In genomic region chr5:150611026-150611425, GRCh38 we compare ENCODE assay signal across 28 cellular contexts. TPM values are rescaled to one million over a fixed set of nuclear protein-coding genes. Genes with fewer than 3 reads are reported as not detected.
A peak's percentile ranks its signal among the peaks of the same experiment; 100 is the strongest.
DNase-seq lines count a peak whose midpoint lies in the region; ATAC-seq and TF ChIP-seq lines count a peak whose summit lies in the region.
"Had no signal": no experiment of that assay in that cellular context is flagged by ENCODE, and none has a peak within 500 bp of the region (broad histone marks: within the 10 kb centered on the region; RNA-seq: fewer than 3 reads in every experiment).

No MANE protein-coding gene starts in this region.

- intact Hi-C loops in heart left ventricle (cut with DNase I) = loop anchor here in 2 of 10 donors (5.0 kb wide), 1 partner anchor 36 kb away; no protein-coding TSS in a partner anchor

- H3K27me3 ChIP-seq in heart left ventricle = no peaks in the 10 kb centered on the region
- H3K27me3 ChIP-seq in tibial nerve = no peaks in the 10 kb centered on the region
- H3K27me3 ChIP-seq: cardiac muscle cell had no signal

- H3K36me3 ChIP-seq in heart left ventricle = no peaks in the 10 kb centered on the region
- H3K36me3 ChIP-seq in tibial nerve = no peaks in the 10 kb centered on the region
- H3K36me3 ChIP-seq: cardiac muscle cell had no signal

- no peak for TF ChIP-seq EP300 in tibial nerve (IDR thresholded peaks at IDR 0.05)

- no peak for TF ChIP-seq POLR2A in heart left ventricle (IDR thresholded peaks at IDR 0.05)
- TF ChIP-seq POLR2A in tibial nerve (IDR thresholded peaks at IDR 0.05) = no peak

- H3K4me3 ChIP-seq in heart left ventricle = no peak overlapping the region
- no peak overlapping the region for H3K4me3 ChIP-seq in tibial nerve
- H3K4me3 ChIP-seq: cardiac muscle cell, SK-N-MC, smooth muscle cell had no signal

- DNase-seq in heart left ventricle (peak in 2 of 5 donors; percentile 25 to 28), tibial nerve (ENCODE audit: low spot score in 2 of 2) (no peak), islet precursor cell (no peak)
- no peak for DNase-seq in stimulated activated CD4-positive, alpha-beta T cell treated with anti-CD3 and anti-CD28 coated beads, Interleukin-1b, Interleukin-23, amount 100 ng/mL, for 48 hours
- DNase-seq: activated CD4-positive, alpha-beta T cell treated with anti-CD3 and anti-CD28 coated beads, Interleukin-2, amount 50 U/mL, for 48 hours; activated CD4-positive, CD25-positive, alpha-beta regulatory T cell; activated CD8-positive, alpha-beta memory T cell treated with anti-CD3 and anti-CD28 coated beads, Interleukin-2, amount 50 U/mL, for 48 hours; C1 segment of cervical spinal cord; Caco-2; dermis blood vessel endothelial cell; KBM-7; naive thymus-derived CD4-positive, alpha-beta T cell; NCI-H2081 treated with DMSO at 0.1 percent for 48 hours; NCI-H446; NCI-H774; occipital lobe; RPMI8226; stimulated activated CD4-positive, alpha-beta T cell treated with anti-CD3 and anti-CD28 coated beads, Interleukin-2, amount 100 ng/mL, for 24 hours had no signal

- H3K27ac Mint-ChIP-seq in nephron = peak overlapping the region in 2 of 3 experiments; percentile 24 to 58
- H3K27ac Mint-ChIP-seq: activated naive CD4-positive, alpha-beta T cell treated with anti-CD3 and anti-CD28 coated beads, Interleukin-2, amount 50 U/mL, for 24 hours; activated T-helper 17 cell treated with anti-CD3 and anti-CD28 coated beads, Interleukin-2, amount 50 U/mL, for 72 hours had no signal

- peaks cover 66% of the 10 kb centered on the region for H3K4me1 Mint-ChIP-seq in nephron
- H3K4me1 Mint-ChIP-seq: activated naive CD4-positive, alpha-beta T cell treated with anti-CD3 and anti-CD28 coated beads, Interleukin-2, amount 50 U/mL, for 24 hours; activated T-helper 17 cell treated with anti-CD3 and anti-CD28 coated beads, Interleukin-2, amount 50 U/mL, for 72 hours; naive thymus-derived CD4-positive, alpha-beta T cell had no signal

- H3K4me1 ChIP-seq in heart left ventricle (peaks cover 28 to 94% (median 76%) of the 10 kb centered on the region in 12 donors), tibial nerve (peaks cover 0 to 54% (median 31%) of the 10 kb centered on the region in 4 donors)

- peaks cover 4% of the 10 kb centered on the region for H3K27me3 Mint-ChIP-seq in nephron (ENCODE audit: low read depth)
- H3K27me3 Mint-ChIP-seq: activated naive CD4-positive, alpha-beta T cell treated with anti-CD3 and anti-CD28 coated beads, Interleukin-2, amount 50 U/mL, for 24 hours had no signal

- H3K36me3 Mint-ChIP-seq in nephron (ENCODE audit: low read depth) = peaks cover 10% of the 10 kb centered on the region
- H3K36me3 Mint-ChIP-seq: activated naive CD4-positive, alpha-beta T cell treated with anti-CD3 and anti-CD28 coated beads, Interleukin-2, amount 50 U/mL, for 24 hours; naive thymus-derived CD4-positive, alpha-beta T cell had no signal

- WGBS in heart left ventricle, 4 donors = 43 to 59% (median 47%) methylated on average over 6 of the region's 6 CpGs
- WGBS in tibial nerve, 2 donors = 54 to 55% methylated on average over 6 of the region's 6 CpGs

- no peak for TF ChIP-seq CTCF in heart left ventricle (IDR thresholded peaks at IDR 0.05)
- no peak for TF ChIP-seq CTCF in nephron (IDR thresholded peaks at IDR 0.05; ENCODE audit: unreplicated experiment in 3 of 3)
- TF ChIP-seq CTCF in tibial nerve (IDR thresholded peaks at IDR 0.05) = no peak

- peak; percentile 9 to 37 (median 16) for ATAC-seq in heart left ventricle
- no peak for ATAC-seq in HG03045 (IDR thresholded peaks at IDR 0.05; ENCODE audit: unreplicated experiment)
- ATAC-seq: activated T-helper 17 cell treated with anti-CD3 and anti-CD28 coated beads, Interleukin-2, amount 50 U/mL, for 72 hours; naive thymus-derived CD4-positive, alpha-beta T cell had no signal

- H3K9me3 ChIP-seq in heart left ventricle (no peaks in the 10 kb centered on the region), tibial nerve (no peaks in the 10 kb centered on the region)
- H3K9me3 ChIP-seq: Caco-2 had no signal

- H3K9me3 Mint-ChIP-seq in nephron = no peaks in the 10 kb centered on the region
- H3K9me3 Mint-ChIP-seq: activated naive CD4-positive, alpha-beta T cell treated with anti-CD3 and anti-CD28 coated beads, Interleukin-2, amount 50 U/mL, for 24 hours; activated T-helper 17 cell treated with anti-CD3 and anti-CD28 coated beads, Interleukin-2, amount 50 U/mL, for 72 hours; naive thymus-derived CD4-positive, alpha-beta T cell had no signal

- no peak overlapping the region for H3K4me3 Mint-ChIP-seq in nephron
- H3K4me3 Mint-ChIP-seq: activated naive CD4-positive, alpha-beta T cell treated with anti-CD3 and anti-CD28 coated beads, Interleukin-2, amount 50 U/mL, for 24 hours; activated T-helper 17 cell treated with anti-CD3 and anti-CD28 coated beads, Interleukin-2, amount 50 U/mL, for 72 hours; naive thymus-derived CD4-positive, alpha-beta T cell had no signal

- peak overlapping the region; percentile 76 for H3K27ac ChIP-seq in cingulate gyrus (ENCODE audit: low read depth, low read length)
- H3K27ac ChIP-seq in heart left ventricle = peak overlapping the region; percentile 82 to 100 (median 94)
- peak overlapping the region; percentile 13 to 83 (median 72) for H3K27ac ChIP-seq in tibial nerve
- H3K27ac ChIP-seq: SK-N-MC had no signal

RNA-seq across cellular contexts. Expression of gene SYNPO, which starts 29.4 kb away (rescaled TPM):
- 100 to 1,000 TPM; 444 to 782 (median 590) TPM for total RNA-seq in heart left ventricle
- polyA plus RNA-seq in heart left ventricle = 100 to 1,000 TPM; 304 to 791 TPM
- total RNA-seq in tibial nerve = 10 to 100 TPM; 58.4 to 71.5 (median 63.5) TPM
- total RNA-seq: T-helper 1 cell treated with Interleukin-12 subunit alpha and Interleukin-12 subunit beta and Interleukin-4 antibody, amounts not matched to agents 30 ng/mL and 1 ng/mL, for 36 hours had no signal
- polyA plus RNA-seq: naive thymus-derived CD4-positive, alpha-beta T cell had no signal

RNA-seq across cellular contexts. Expression of gene MYOZ3, which starts 50.0 kb away (rescaled TPM):
- total RNA-seq in heart left ventricle = 10 to 100 TPM in 1 of 9 donors, 1 to 10 TPM in 8; 1.8 to 10.2 (median 5.1) TPM
- 1 to 10 TPM; 1.2 to 4.6 TPM for polyA plus RNA-seq in heart left ventricle
- 1 to 10 TPM in 3 of 4 donors, under 1 TPM in 1; 0.30 to 9.0 (median 4.6) TPM for total RNA-seq in tibial nerve
- total RNA-seq: Caco-2; MCF 10A; naive thymus-derived CD4-positive, alpha-beta T cell; T-helper 1 cell treated with Interleukin-12 subunit alpha and Interleukin-12 subunit beta and Interleukin-4 antibody, amounts not matched to agents 30 ng/mL and 1 ng/mL, for 36 hours had no signal

Comparison
In these comparisons a context has a peak if more than half of its experiments do, and no peak if none do; other contexts are left out.
1. RNA of gene SYNPO, which starts 29.4 kb away (total RNA-seq): 444 to 782 TPM in heart left ventricle; 58.4 to 71.5 TPM in tibial nerve; every median in the first group is over 4 times any median in the second.
2. Peak in every context shown above with its lines, with median percentiles within 50 percentile points of each other: H3K27ac ChIP-seq.